9 cellular contexts compared by ENCODE assay signal in the genomic region with DNA sequence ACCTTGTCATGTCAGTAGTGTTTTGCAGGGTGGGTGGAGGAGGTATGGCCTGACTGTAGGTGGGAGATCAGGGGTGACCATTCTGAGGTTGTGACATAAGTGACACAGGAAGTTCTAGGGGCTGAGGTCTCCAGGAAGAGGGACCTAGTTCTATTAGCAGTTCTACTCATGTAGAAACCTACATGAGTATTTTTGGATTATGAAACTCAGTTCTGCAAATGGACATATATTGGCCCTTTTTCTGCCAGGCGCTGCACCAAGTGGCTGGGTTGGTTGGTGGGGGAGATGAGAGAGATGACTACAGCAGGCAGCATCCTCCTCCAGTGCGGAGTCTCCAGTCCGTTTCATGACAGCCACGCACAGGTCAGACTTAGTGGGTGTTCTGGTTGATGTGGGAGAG. TPM values are rescaled to one million over a fixed set of nuclear protein-coding genes. Genes with fewer than 3 reads are reported as not detected.
A peak's percentile ranks its signal among the peaks of the same experiment; 100 is the strongest.
DNase-seq lines count a peak whose midpoint lies in the region; ATAC-seq and TF ChIP-seq lines count a peak whose summit lies in the region.
"Had no signal": no experiment of that assay in that cellular context is flagged by ENCODE, and none has a peak within 500 bp of the region (broad histone marks: within the 10 kb centered on the region; RNA-seq: fewer than 3 reads in every experiment).

No MANE protein-coding gene starts in this region.

- H3K36me3 ChIP-seq in thyroid gland (no peaks in the 10 kb centered on the region), right lobe of liver (no peaks in the 10 kb centered on the region)

- no peaks in the 10 kb centered on the region for H3K27me3 Mint-ChIP-seq in T-cell

- intact Hi-C loops in thyroid gland (cut with DNase I) (no loop called here), right lobe of liver (cut with DNase I) (no loop called here)

- no peak for DNase-seq in activated naive CD4-positive, alpha-beta T cell treated with anti-CD3 and anti-CD28 coated beads, Interleukin-2, amount 50 U/mL, for 72 hours (ENCODE audit: low spot score in 2 of 2)
- DNase-seq in activated naive CD4-positive, alpha-beta T cell (lab: John Stamatoyannopoulos, UW) = no peak
- no peak for DNase-seq in T-cell
- DNase-seq in thyroid gland = no peak
- no peak for DNase-seq in right lobe of liver
- DNase-seq in KG1 (lab: John Stamatoyannopoulos, UW) = no peak
- DNase-seq: effector CD8-positive, alpha-beta T cell had no signal

- peak overlapping the region in 2 of 3 donors; percentile 20 to 93 for H3K27ac ChIP-seq in thyroid gland
- no peak overlapping the region for H3K27ac ChIP-seq in right lobe of liver

- TF ChIP-seq CTCF in thyroid gland (IDR thresholded peaks at IDR 0.05) = no peak
- no peak for TF ChIP-seq CTCF in right lobe of liver (IDR thresholded peaks at IDR 0.05)

- ATAC-seq in activated naive CD4-positive, alpha-beta T cell treated with anti-CD3 and anti-CD28 coated beads, Interleukin-2, amount 50 U/mL, for 72 hours = no peak
- ATAC-seq in HG02610 (IDR thresholded peaks at IDR 0.05; ENCODE audit: unreplicated experiment) (peak; percentile 48), T-cell (replicated peaks in 1 of 4) (no peak), right lobe of liver (no peak), HG03280 (IDR thresholded peaks at IDR 0.05; ENCODE audit: unreplicated experiment) (no peak)

- no peak for TF ChIP-seq POLR2A in thyroid gland (IDR thresholded peaks at IDR 0.05)
- TF ChIP-seq POLR2A in right lobe of liver (IDR thresholded peaks at IDR 0.05) = no peak

- H3K36me3 Mint-ChIP-seq in activated naive CD4-positive, alpha-beta T cell treated with anti-CD3 and anti-CD28 coated beads, Interleukin-2, amount 50 U/mL, for 72 hours = peaks cover 15 to 32% of the 10 kb centered on the region in 2 donors
- H3K36me3 Mint-ChIP-seq in T-cell = peaks cover 29% of the 10 kb centered on the region

- H3K9me3 Mint-ChIP-seq in activated naive CD4-positive, alpha-beta T cell treated with anti-CD3 and anti-CD28 coated beads, Interleukin-2, amount 50 U/mL, for 72 hours = no peaks in the 10 kb centered on the region
- no peaks in the 10 kb centered on the region for H3K9me3 Mint-ChIP-seq in T-cell

- CTCF ChIA-PET in T-cell (lab: Charles Lee) = interaction anchor here in 1 of 2 donors (0.6 kb wide), 1 partner anchor 43 kb away, joined by 3 read pairs; no protein-coding TSS in a partner anchor

- no peak overlapping the region for H3K4me3 ChIP-seq in thyroid gland (replicated peaks in 1 of 3)
- no peak overlapping the region for H3K4me3 ChIP-seq in right lobe of liver

- peaks cover 81 to 86% (median 83%) of the 10 kb centered on the region in 3 donors for H3K4me1 Mint-ChIP-seq in T-cell

- H3K27ac Mint-ChIP-seq in activated naive CD4-positive, alpha-beta T cell treated with anti-CD3 and anti-CD28 coated beads, Interleukin-2, amount 50 U/mL, for 72 hours = peak overlapping the region; percentile 24 to 79
- peak overlapping the region; percentile 59 to 72 for H3K27ac Mint-ChIP-seq in T-cell

- peaks cover 72 to 75% of the 10 kb centered on the region in 2 donors for H3K4me1 ChIP-seq in thyroid gland
- peaks cover 0 to 27% (median 3%) of the 10 kb centered on the region in 4 donors for H3K4me1 ChIP-seq in right lobe of liver

- H3K9me3 ChIP-seq in thyroid gland = no peaks in the 10 kb centered on the region
- no peaks in the 10 kb centered on the region for H3K9me3 ChIP-seq in right lobe of liver

- 79 to 88% methylated on average over 4 of the region's 4 CpGs for WGBS in thyroid gland, 2 donors
- WGBS in right lobe of liver (ENCODE audit: insufficient coverage, low coverage, low lambda C conversion rate, missing lambda C conversion rate) = 100% methylated on average over 1 of the region's 4 CpGs

- peak overlapping the region in 2 of 3 donors; percentile 39 to 87 for H3K4me3 Mint-ChIP-seq in T-cell

- H3K27me3 ChIP-seq in thyroid gland (no peaks in the 10 kb centered on the region), right lobe of liver (no peaks in the 10 kb centered on the region)

- POLR2A ChIA-PET in T-cell (lab: Charles Lee) = no interaction called here

RNA-seq across cellular contexts. Expression of a gene that starts 54.0 kb away (rescaled TPM):
- 10 to 100 TPM; 44.0 to 64.3 TPM for total RNA-seq in activated naive CD4-positive, alpha-beta T cell treated with anti-CD3 and anti-CD28 coated beads, Interleukin-2, amount 50 U/mL, for 72 hours
- total RNA-seq in T-cell = 100 to 1,000 TPM in 2 of 5 donors, 10 to 100 TPM in 3; 93.3 to 162 (median 99.4) TPM
- 10 to 100 TPM; 39.5 to 63.9 (median 45.4) TPM for total RNA-seq in thyroid gland
- 10 to 100 TPM in 4 of 6 experiments, 1 to 10 TPM in 2; 7.4 to 16.9 (median 12.5) TPM for total RNA-seq in right lobe of liver

Comparison
In these comparisons a context has a peak if more than half of its experiments do, and no peak if none do; other contexts are left out.
1. H3K27ac ChIP-seq: peak in thyroid gland (2 of 3); none in right lobe of liver (0 of 3).